In genomic region chr7:96237040-96237439, GRCh38 we compare ENCODE assay signal across 1 cellular context.
TF ChIP-seq lines count a peak whose summit lies in the region.

No MANE protein-coding gene starts in this region.

TF ChIP-seq in HepG2, 621 proteins besides CTCF, POLR2A, EP300 and RAD21:
- no peak for TF ChIP-seq ZNF230 (CRISPR knock-in tag; IDR thresholded peaks at IDR 0.05)
- no peak for TF ChIP-seq ZNF20 (CRISPR knock-in tag; IDR thresholded peaks at IDR 0.05)
- no peak for TF ChIP-seq ZNF562 (CRISPR knock-in tag; IDR thresholded peaks at IDR 0.05; ENCODE audit: borderline replicate concordance)
TF ChIP-seq in HepG2: peak in this region for 0.
